Comparison of ENCODE assay signal across 14 cellular contexts in the genomic region with DNA sequence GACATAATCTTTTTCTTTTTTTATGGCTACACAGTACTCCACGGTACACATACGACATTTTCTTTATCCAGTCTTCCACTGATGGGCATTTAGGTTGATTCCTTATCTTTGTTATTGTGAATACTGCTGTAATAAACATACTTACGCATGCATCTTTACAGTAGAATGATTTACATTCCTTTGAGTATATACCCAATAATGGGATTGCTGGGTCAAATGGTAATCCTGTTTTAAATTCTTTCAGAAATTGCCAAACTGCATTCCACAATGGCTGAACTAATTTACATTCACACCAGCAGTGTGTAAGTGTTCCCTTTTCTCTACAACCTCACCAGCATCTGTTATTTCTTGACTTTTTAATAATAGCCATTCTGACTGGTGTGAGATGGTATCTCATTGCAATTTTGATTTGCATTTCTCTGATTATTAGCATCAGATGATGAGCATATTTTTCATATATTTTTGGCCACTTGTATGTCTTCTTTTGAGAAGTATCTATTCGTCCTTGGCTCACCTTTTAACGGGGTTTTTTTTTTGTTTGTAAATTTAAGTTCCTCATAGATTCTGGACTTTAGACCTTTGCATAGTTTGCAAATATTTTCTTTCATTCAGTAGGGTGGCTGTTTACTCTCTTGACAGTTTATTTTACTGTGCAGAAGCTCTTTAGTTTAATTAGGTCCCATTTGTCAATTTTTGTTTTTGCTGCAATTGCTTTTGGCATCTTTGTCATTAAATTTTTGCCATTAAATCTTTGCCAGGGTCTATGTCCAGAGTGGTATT. TPM values are rescaled to one million over a fixed set of nuclear protein-coding genes. Genes with fewer than 3 reads are reported as not detected.
A peak's percentile ranks its signal among the peaks of the same experiment; 100 is the strongest.
DNase-seq lines count a peak whose midpoint lies in the region; ATAC-seq and TF ChIP-seq lines count a peak whose summit lies in the region.
"Not testable (repeated sequence)": the region's sequence is repeated elsewhere in the genome, so short reads cannot be mapped to it uniquely, and the experiment has no call there.
"Had no signal": no experiment of that assay in that cellular context is flagged by ENCODE, and none has a peak within 500 bp of the region (broad histone marks: within the 10 kb centered on the region; RNA-seq: fewer than 3 reads in every experiment).

No MANE protein-coding gene starts in this region.

- H3K27me3 ChIP-seq in IMR-90 (ENCODE audit: control insufficient read depth, insufficient read depth, low read length); mesenchymal stem cell (ENCODE audit: control insufficient read depth in 1 of 2, insufficient read depth in 1 of 2, low read length in 2 of 2): not testable (repeated sequence)

- not testable (repeated sequence) for TF ChIP-seq RAD21 in IMR-90 (IDR thresholded peaks at IDR 0.05; ENCODE audit: low read length)

- WGBS in IMR-90 (ENCODE audit: extremely low coverage in 2 of 2, insufficient read length in 1 of 2), 2 experiments = no CpG with 5 or more reads among the region's 5 CpGs
- 90% methylated on average over 2 of the region's 5 CpGs for WGBS in mesenchymal stem cell

- POLR2A ChIA-PET in IMR-90 (lab: Charles Lee; ENCODE audit: unreplicated experiment) = not testable (repeated sequence)

- H2BK12ac ChIP-seq in mesenchymal stem cell (ENCODE audit: low read length in 2 of 2) = not testable (repeated sequence)

- H3K14ac ChIP-seq in IMR-90 (replicated peaks; ENCODE audit: low read depth, low read length); mesenchymal stem cell (ENCODE audit: low read length in 2 of 2): not testable (repeated sequence)

- not testable (repeated sequence) for H3K4me3 Mint-ChIP-seq in activated T-cell treated with anti-CD3 and anti-CD28 coated beads, Interleukin-2, amount 50 U/mL, for 24 hours; progenitor cell of endocrine pancreas (ENCODE audit: low read depth)

- H2BK5ac ChIP-seq in IMR-90 (ENCODE audit: low read depth, low read length, poor library complexity, severe bottlenecking); mesenchymal stem cell (ENCODE audit: low read depth, low read length, poor library complexity, severe bottlenecking): not testable (repeated sequence)

- H3K36me3 ChIP-seq in IMR-90 (ENCODE audit: control insufficient read depth, insufficient read depth, low read length) (peaks cover 12% of the 10 kb centered on the region), mesenchymal stem cell (ENCODE audit: control insufficient read depth in 1 of 2, insufficient read depth in 2 of 2, low read depth in 1 of 2, low read length in 2 of 2) (peaks cover 7 to 74% of the 10 kb centered on the region in 2 experiments)

- H3K9me3 Mint-ChIP-seq in activated T-cell treated with anti-CD3 and anti-CD28 coated beads, Interleukin-2, amount 50 U/mL, for 24 hours; progenitor cell of endocrine pancreas (ENCODE audit: low read depth): not testable (repeated sequence)

- not testable (repeated sequence) for H2AFZ ChIP-seq in IMR-90 (replicated peaks; ENCODE audit: low read length, poor library complexity); mesenchymal stem cell (ENCODE audit: low read depth, low read length)

- H2AK9ac ChIP-seq in IMR-90 (replicated peaks; ENCODE audit: low read depth, low read length, poor library complexity) = not testable (repeated sequence)

- intact Hi-C loops in IMR-90 (cut with micrococcal nuclease); left colon (cut with DNase I, micrococcal nuclease): not testable (repeated sequence)

- H3K23ac ChIP-seq in IMR-90 (ENCODE audit: low read depth, low read length); mesenchymal stem cell (ENCODE audit: low read length in 2 of 2): not testable (repeated sequence)

- H3K9me3 ChIP-seq in IMR-90 (ENCODE audit: control insufficient read depth, insufficient read depth, low read length); mesenchymal stem cell (ENCODE audit: control insufficient read depth, low read length): not testable (repeated sequence)

- BruUV-seq in IMR-90 (replicated peaks; lab: Mats Ljungman, UMichigan) = not testable (repeated sequence)

- H3K4me2 ChIP-seq in IMR-90 (ENCODE audit: low read depth, low read length); mesenchymal stem cell (ENCODE audit: low read length, poor library complexity, severe bottlenecking): not testable (repeated sequence)

- not testable (repeated sequence) for H2BK120ac ChIP-seq in IMR-90 (ENCODE audit: low read depth, low read length); mesenchymal stem cell (ENCODE audit: low read depth, low read length)

- not testable (repeated sequence) for H4K5ac ChIP-seq in IMR-90 (ENCODE audit: low read depth, low read length)

- H3K4ac ChIP-seq in IMR-90 (ENCODE audit: low read depth, low read length); mesenchymal stem cell (ENCODE audit: low read depth in 1 of 2, low read length in 2 of 2): not testable (repeated sequence)

- not testable (repeated sequence) for H2BK15ac ChIP-seq in IMR-90 (ENCODE audit: low read depth, low read length); mesenchymal stem cell (ENCODE audit: low read depth, poor library complexity, severe bottlenecking)

- peak overlapping the region; percentile 19; the same call in 1 of the 2 replicates for H3K27ac ChIP-seq in 22Rv1
- not testable (repeated sequence) for H3K27ac ChIP-seq in IMR-90 (ENCODE audit: insufficient read depth, low read length); mesenchymal stem cell (ENCODE audit: low read length, poor library complexity, severe bottlenecking)

- not testable (repeated sequence) for H3K4me1 Mint-ChIP-seq in activated T-cell treated with anti-CD3 and anti-CD28 coated beads, Interleukin-2, amount 50 U/mL, for 24 hours (ENCODE audit: low read depth); progenitor cell of endocrine pancreas (ENCODE audit: low read depth)

- H4K8ac ChIP-seq in IMR-90 (ENCODE audit: low read depth in 2 of 2, low read length in 2 of 2); mesenchymal stem cell (ENCODE audit: low read length): not testable (repeated sequence)

- not testable (repeated sequence) for H2BK20ac ChIP-seq in IMR-90 (ENCODE audit: low read depth, low read length)

- ATAC-seq in IMR-90 (ENCODE audit: low read depth) (peak; percentile 59; the same call in 1 of the 2 replicates), left colon (peak; percentile 30)

- dilution Hi-C loops in IMR-90 (cut with HindIII; ENCODE audit: low sequenced_read_pairs, unreplicated experiment) = not testable (repeated sequence)

- not testable (repeated sequence) for H3K9ac ChIP-seq in IMR-90 (ENCODE audit: low read depth, low read length); mesenchymal stem cell (ENCODE audit: low read length)

- not testable (repeated sequence) for H3K56ac ChIP-seq in IMR-90 (ENCODE audit: extremely low read depth, insufficient read depth, low read length)

- H3K4me1 ChIP-seq in IMR-90 (ENCODE audit: control insufficient read depth, insufficient read depth, low read length); mesenchymal stem cell (ENCODE audit: control insufficient read depth, insufficient read depth, low read depth, low read length): not testable (repeated sequence)

- H3K36me3 Mint-ChIP-seq in activated T-cell treated with anti-CD3 and anti-CD28 coated beads, Interleukin-2, amount 50 U/mL, for 24 hours (ENCODE audit: low read depth) = peaks cover 85% of the 10 kb centered on the region
- peaks cover 33% of the 10 kb centered on the region for H3K36me3 Mint-ChIP-seq in progenitor cell of endocrine pancreas (ENCODE audit: insufficient read depth)

- TF ChIP-seq CTCF in 22Rv1 (IDR thresholded peaks at IDR 0.05); IMR-90 (conservative IDR thresholded peaks at IDR 0.05; ENCODE audit: low read depth, low read length); fibroblast of villous mesenchyme (IDR thresholded peaks at IDR 0.05; ENCODE audit: insufficient read depth, low read depth, low read length); progenitor cell of endocrine pancreas (IDR thresholded peaks at IDR 0.05; ENCODE audit: unreplicated experiment): not testable (repeated sequence)

- H3K18ac ChIP-seq in IMR-90 (ENCODE audit: low read depth, low read length); mesenchymal stem cell (ENCODE audit: low read depth in 1 of 2, low read length in 2 of 2): not testable (repeated sequence)

- TF ChIP-seq POLR2A in IMR-90 (IDR thresholded peaks at IDR 0.05; ENCODE audit: low read depth, low read length) = not testable (repeated sequence)

- in situ Hi-C loops in IMR-90 (cut with MboI; ENCODE audit: low sequenced_read_pairs) = not testable (repeated sequence)

- peak overlapping the region; percentile 1 for H3K27ac Mint-ChIP-seq in activated T-cell treated with anti-CD3 and anti-CD28 coated beads, Interleukin-2, amount 50 U/mL, for 24 hours
- H3K27ac Mint-ChIP-seq in progenitor cell of endocrine pancreas = peak overlapping the region; percentile 39

- H3K9me1 ChIP-seq in IMR-90 (ENCODE audit: insufficient read depth, low read length) = not testable (repeated sequence)

- H3K4me3 ChIP-seq in IMR-90 (ENCODE audit: insufficient read depth, low read depth, low read length); fibroblast of villous mesenchyme (ENCODE audit: low read depth, low read length); mesenchymal stem cell (ENCODE audit: insufficient read depth in 1 of 2, low read depth in 1 of 2, low read length in 2 of 2): not testable (repeated sequence)

- CTCF ChIA-PET in IMR-90 (lab: Yijun Ruan, JAX) = not testable (repeated sequence)

- H2AK5ac ChIP-seq in IMR-90 (ENCODE audit: low read depth, low read length); mesenchymal stem cell (ENCODE audit: low read length, severe bottlenecking): not testable (repeated sequence)

- not testable (repeated sequence) for H4K91ac ChIP-seq in IMR-90 (ENCODE audit: insufficient read depth, low read depth, low read length); mesenchymal stem cell (ENCODE audit: low read length)

- not testable (repeated sequence) for H4K20me1 ChIP-seq in IMR-90 (ENCODE audit: insufficient read depth, low read length)

- H3K27me3 Mint-ChIP-seq in activated T-cell treated with anti-CD3 and anti-CD28 coated beads, Interleukin-2, amount 50 U/mL, for 24 hours; progenitor cell of endocrine pancreas: not testable (repeated sequence)

- peaks cover 7 to 12% of the 10 kb centered on the region in 2 experiments; a peak in 3 of 4 replicates for H3K79me1 ChIP-seq in IMR-90 (ENCODE audit: low read depth in 1 of 2, low read length in 2 of 2)
- not testable (repeated sequence) for H3K79me1 ChIP-seq in mesenchymal stem cell (replicated peaks; ENCODE audit: low read length, poor library complexity, severe bottlenecking)

- DNase-seq in EH (ENCODE audit: low read depth) (peak; percentile 0), fibroblast of villous mesenchyme (ENCODE audit: low read depth) (peak; percentile 66), mesenchymal stem cell (peak; percentile 15)
- not testable (repeated sequence) for DNase-seq in IMR-90; activated T-cell treated with anti-CD3 and anti-CD28 coated beads, Interleukin-2, amount 50 U/mL, for 24 hours; left colon; progenitor cell of endocrine pancreas (ENCODE audit: low spot score, unreplicated experiment)

RNA-seq across cellular contexts. Expression of gene PI4KA, which starts 32.0 kb away (rescaled TPM):
- 16.8 and 18.6 TPM in 2 replicates for total RNA-seq in IMR-90 (2012; rRNA removed)
- polyA plus RNA-seq in IMR-90 (2012; rRNA removed) = 35.5 and 39.3 TPM in 2 replicates
- 20.8 and 29.0 TPM in 2 replicates for polyA plus RNA-seq in IMR-90 (2012; cell fraction: cytosol; rRNA removed)
- 65.8 and 113 TPM in 2 replicates for polyA plus RNA-seq in IMR-90 (2012; cell fraction: nucleus; rRNA removed; ENCODE audit: low replicate concordance)
- 65.7 and 73.4 TPM in 2 replicates for total RNA-seq in fibroblast of villous mesenchyme
- 10 to 100 TPM; 77.3 to 82.4 TPM for total RNA-seq in left colon
- polyA plus RNA-seq in mesenchymal stem cell (2013, experiment 1 of 2) = 28.8 TPM
- polyA plus RNA-seq in mesenchymal stem cell (2013, experiment 2 of 2) = 26.0 TPM
- 125 and 140 TPM in 2 replicates for total RNA-seq in progenitor cell of endocrine pancreas

RNA-seq across cellular contexts. Expression of gene SNAP29, which starts 32.2 kb away (rescaled TPM):
- 10.6 and 12.5 TPM in 2 replicates for total RNA-seq in IMR-90 (2012; rRNA removed)
- polyA plus RNA-seq in IMR-90 (2012; rRNA removed) = 29.5 and 30.0 TPM in 2 replicates
- 11.1 and 11.3 TPM in 2 replicates for polyA plus RNA-seq in IMR-90 (2012; cell fraction: cytosol; rRNA removed)
- polyA plus RNA-seq in IMR-90 (2012; cell fraction: nucleus; rRNA removed; ENCODE audit: low replicate concordance) = 3.2 and 13.2 TPM in 2 replicates
- 13.2 and 14.7 TPM in 2 replicates for total RNA-seq in fibroblast of villous mesenchyme
- total RNA-seq in left colon = 10 to 100 TPM; 26.3 to 30.3 TPM
- 55.0 TPM for polyA plus RNA-seq in mesenchymal stem cell (2013, experiment 1 of 2)
- polyA plus RNA-seq in mesenchymal stem cell (2013, experiment 2 of 2) = 52.0 TPM
- 20.4 and 20.6 TPM in 2 replicates for total RNA-seq in progenitor cell of endocrine pancreas

RNA-seq across cellular contexts. Expression of gene SERPIND1, which starts 52.6 kb away (rescaled TPM):
- not detected in 2 replicates for total RNA-seq in IMR-90 (2012; rRNA removed)
- 0.06 and 0.12 TPM in 2 replicates for polyA plus RNA-seq in IMR-90 (2012; rRNA removed)
- polyA plus RNA-seq in IMR-90 (2012; cell fraction: cytosol; rRNA removed) = 0.07 and 0.10 TPM in 2 replicates
- 0.05 and 0.07 TPM in 2 replicates for polyA plus RNA-seq in IMR-90 (2012; cell fraction: nucleus; rRNA removed; ENCODE audit: low replicate concordance)
- under 0.01 TPM in 1 of 2 replicates, not detected in the other for total RNA-seq in fibroblast of villous mesenchyme
- total RNA-seq in left colon = not detected
- polyA plus RNA-seq in mesenchymal stem cell (2013, experiment 1 of 2) = 0.06 TPM
- 0.05 TPM for polyA plus RNA-seq in mesenchymal stem cell (2013, experiment 2 of 2)
- total RNA-seq in progenitor cell of endocrine pancreas = 0.40 and 0.74 TPM in 2 replicates
- total RNA-seq: Calu3; CD4-positive, alpha-beta memory T cell; CD4-positive, CD25-positive, alpha-beta regulatory T cell; CD8-positive, alpha-beta memory T cell; G401 had no signal
- polyA plus RNA-seq: CD14-positive monocyte had no signal
